In the genomic region with DNA sequence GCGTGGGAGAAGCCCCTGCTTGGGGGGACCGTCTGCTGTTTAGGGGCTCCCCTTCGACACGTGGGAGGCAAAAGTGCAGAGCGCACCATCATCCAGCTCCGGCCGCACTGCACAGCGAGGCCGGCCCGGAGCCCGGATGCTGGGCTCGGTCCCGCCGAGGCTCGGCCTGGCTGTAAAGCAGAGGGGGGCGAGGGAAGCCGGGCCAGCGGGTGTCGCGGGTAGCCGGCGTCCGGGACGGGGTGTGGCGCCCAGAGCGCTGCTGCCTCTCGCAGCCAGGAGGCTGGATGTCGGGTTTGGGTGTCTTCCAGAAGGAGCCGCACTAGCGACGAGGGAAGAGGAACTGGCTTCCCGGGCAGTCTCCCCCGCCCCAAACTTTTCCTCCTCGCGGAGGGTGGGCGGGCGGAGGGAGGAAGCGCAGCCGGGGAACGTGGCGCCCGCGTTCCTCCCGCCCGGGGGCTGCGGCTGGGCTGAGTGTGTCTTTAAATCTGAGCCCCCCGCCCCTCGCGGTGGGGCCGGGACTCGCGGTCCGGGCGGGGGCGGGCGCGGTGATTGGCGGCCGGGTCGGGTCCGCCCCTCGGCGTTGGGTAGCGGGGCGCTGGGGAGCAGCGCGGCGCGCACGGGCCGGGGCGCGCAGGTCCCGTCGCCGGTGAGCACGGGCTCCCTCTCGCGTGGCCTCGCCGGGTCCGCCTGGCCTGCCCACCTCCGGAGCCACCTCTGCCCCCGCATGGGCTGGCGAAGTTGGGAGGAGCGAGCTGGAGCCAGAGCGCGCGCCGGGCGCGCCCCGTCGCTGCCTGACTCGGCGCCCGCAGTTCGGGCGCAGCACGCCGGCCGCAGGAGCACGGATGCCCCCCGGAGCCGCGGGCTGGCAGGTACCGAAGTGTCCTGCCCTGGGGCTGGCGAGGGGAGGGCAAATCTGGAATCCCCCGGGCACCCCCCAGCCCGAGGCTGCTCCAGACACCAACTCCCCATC, we compare ENCODE assay signal across 8 cellular contexts. TPM values are rescaled to one million over a fixed set of nuclear protein-coding genes. Genes with fewer than 3 reads are reported as not detected.
DNase-seq lines count a peak whose midpoint lies in the region; ATAC-seq and TF ChIP-seq lines count a peak whose summit lies in the region.

A gene (plus strand): TSS at position 577 of the 970 bp plus-strand sequence. CDS start 47,185 bp downstream, outside the sequence.

- H3K27ac ChIP-seq in gastrocnemius medialis = peak within 1 kb of the TSS; percentile 65 to 78 (median 70)

- ATAC-seq in HG02759 (IDR thresholded peaks at IDR 0.05; ENCODE audit: unreplicated experiment) (peak; percentile 40), SK-N-SH treated with all-trans-retinoic acid at 6 μM for 48 hours (peak; percentile 38), gastrocnemius medialis (peak; percentile 28 to 29), HG03025 (IDR thresholded peaks at IDR 0.05; ENCODE audit: low FRiP score, unreplicated experiment) (no peak), HG03097 (IDR thresholded peaks at IDR 0.05; ENCODE audit: low FRiP score, unreplicated experiment) (no peak)

- H3K36me3 ChIP-seq in iPS-15b (ENCODE audit: control insufficient read depth, insufficient read depth, low read length) (peaks cover 3% of the 10 kb centered on the region), gastrocnemius medialis (no peaks in the 10 kb centered on the region)

- peak within 1 kb of the TSS; percentile 76 for H3K9ac ChIP-seq in iPS-15b (ENCODE audit: low read depth, low read length)

- H3K27me3 ChIP-seq in iPS-15b (ENCODE audit: control insufficient read depth, insufficient read depth, low read length) = no peaks in the 10 kb centered on the region
- H3K27me3 ChIP-seq in gastrocnemius medialis = no peaks in the 10 kb centered on the region

- H3K9me3 ChIP-seq in iPS-15b (ENCODE audit: control insufficient read depth, insufficient read depth, low read length) = no peaks in the 10 kb centered on the region
- H3K9me3 ChIP-seq in gastrocnemius medialis = no peaks in the 10 kb centered on the region

- peak; percentile 15 to 58 (median 44) for TF ChIP-seq CTCF in gastrocnemius medialis (IDR thresholded peaks at IDR 0.05 in 4 of 5, conservative IDR thresholded peaks at IDR 0.05 in 1 of 5)

- H3K4me1 ChIP-seq in iPS-15b (ENCODE audit: control insufficient read depth, insufficient read depth, low read length) (peaks cover 6% of the 10 kb centered on the region), gastrocnemius medialis (peaks cover 64% of the 10 kb centered on the region in 2 donors)

- peak; percentile 39 to 60 for TF ChIP-seq POLR2A in gastrocnemius medialis (IDR thresholded peaks at IDR 0.05)

- H3K4me3 ChIP-seq in iPS-15b (ENCODE audit: low read depth, low read length) (peak within 1 kb of the TSS; percentile 82), gastrocnemius medialis (peak within 1 kb of the TSS; percentile 56 to 75 (median 62))

- DNase-seq in COLO668 (lab: John Stamatoyannopoulos, UW; ENCODE audit: unreplicated experiment) (peak; percentile 18), astrocyte of the hippocampus (ENCODE audit: low read depth, low spot score) (peak; percentile 84), gastrocnemius medialis (peak; percentile 46 to 72)

- intact Hi-C loops in gastrocnemius medialis (cut with DNase I; ENCODE audit: low total_unique reads) = no loop called here

- in situ Hi-C loops in gastrocnemius medialis (cut with MboI; ENCODE audit: low sequenced_read_pairs in 4 of 4) = no loop called here

TF ChIP-seq in SK-N-SH treated with all-trans-retinoic acid at 6 μM for 48 hours, 23 proteins besides CTCF, POLR2A, EP300 and RAD21:
- TF ChIP-seq ZFP3 (CRISPR knock-in tag; IDR thresholded peaks at IDR 0.05) (no peak), OSR1 (CRISPR knock-in tag; IDR thresholded peaks at IDR 0.05) (no peak), ZFP30 (CRISPR knock-in tag; IDR thresholded peaks at IDR 0.05) (no peak), BACH2 (CRISPR knock-in tag; IDR thresholded peaks at IDR 0.05; ENCODE audit: borderline replicate concordance) (no peak), TOX (CRISPR knock-in tag; IDR thresholded peaks at IDR 0.05; ENCODE audit: borderline replicate concordance) (no peak), GLIS3 (CRISPR knock-in tag; IDR thresholded peaks at IDR 0.05) (no peak), ZNF70 (CRISPR knock-in tag; IDR thresholded peaks at IDR 0.05) (no peak), TCF4 (CRISPR knock-in tag; IDR thresholded peaks at IDR 0.05; ENCODE audit: borderline replicate concordance) (no peak), CSDC2 (CRISPR knock-in tag; IDR thresholded peaks at IDR 0.05) (no peak), RARB (CRISPR knock-in tag; IDR thresholded peaks at IDR 0.05) (no peak)
- TF ChIP-seq, protein P1, sequence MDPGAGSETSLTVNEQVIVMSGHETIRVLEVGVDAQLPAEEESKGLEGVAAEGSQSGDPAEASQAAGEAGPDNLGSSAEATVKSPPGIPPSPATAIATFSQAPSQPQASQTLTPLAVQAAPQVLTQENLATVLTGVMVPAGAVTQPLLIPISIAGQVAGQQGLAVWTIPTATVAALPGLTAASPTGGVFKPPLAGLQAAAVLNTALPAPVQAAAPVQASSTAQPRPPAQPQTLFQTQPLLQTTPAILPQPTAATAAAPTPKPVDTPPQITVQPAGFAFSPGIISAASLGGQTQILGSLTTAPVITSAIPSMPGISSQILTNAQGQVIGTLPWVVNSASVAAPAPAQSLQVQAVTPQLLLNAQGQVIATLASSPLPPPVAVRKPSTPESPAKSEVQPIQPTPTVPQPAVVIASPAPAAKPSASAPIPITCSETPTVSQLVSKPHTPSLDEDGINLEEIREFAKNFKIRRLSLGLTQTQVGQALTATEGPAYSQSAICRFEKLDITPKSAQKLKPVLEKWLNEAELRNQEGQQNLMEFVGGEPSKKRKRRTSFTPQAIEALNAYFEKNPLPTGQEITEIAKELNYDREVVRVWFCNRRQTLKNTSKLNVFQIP (CRISPR knock-in tag; IDR thresholded peaks at IDR 0.05; ENCODE audit: borderline replicate concordance, low read depth) = no peak
- TF ChIP-seq, protein P2, sequence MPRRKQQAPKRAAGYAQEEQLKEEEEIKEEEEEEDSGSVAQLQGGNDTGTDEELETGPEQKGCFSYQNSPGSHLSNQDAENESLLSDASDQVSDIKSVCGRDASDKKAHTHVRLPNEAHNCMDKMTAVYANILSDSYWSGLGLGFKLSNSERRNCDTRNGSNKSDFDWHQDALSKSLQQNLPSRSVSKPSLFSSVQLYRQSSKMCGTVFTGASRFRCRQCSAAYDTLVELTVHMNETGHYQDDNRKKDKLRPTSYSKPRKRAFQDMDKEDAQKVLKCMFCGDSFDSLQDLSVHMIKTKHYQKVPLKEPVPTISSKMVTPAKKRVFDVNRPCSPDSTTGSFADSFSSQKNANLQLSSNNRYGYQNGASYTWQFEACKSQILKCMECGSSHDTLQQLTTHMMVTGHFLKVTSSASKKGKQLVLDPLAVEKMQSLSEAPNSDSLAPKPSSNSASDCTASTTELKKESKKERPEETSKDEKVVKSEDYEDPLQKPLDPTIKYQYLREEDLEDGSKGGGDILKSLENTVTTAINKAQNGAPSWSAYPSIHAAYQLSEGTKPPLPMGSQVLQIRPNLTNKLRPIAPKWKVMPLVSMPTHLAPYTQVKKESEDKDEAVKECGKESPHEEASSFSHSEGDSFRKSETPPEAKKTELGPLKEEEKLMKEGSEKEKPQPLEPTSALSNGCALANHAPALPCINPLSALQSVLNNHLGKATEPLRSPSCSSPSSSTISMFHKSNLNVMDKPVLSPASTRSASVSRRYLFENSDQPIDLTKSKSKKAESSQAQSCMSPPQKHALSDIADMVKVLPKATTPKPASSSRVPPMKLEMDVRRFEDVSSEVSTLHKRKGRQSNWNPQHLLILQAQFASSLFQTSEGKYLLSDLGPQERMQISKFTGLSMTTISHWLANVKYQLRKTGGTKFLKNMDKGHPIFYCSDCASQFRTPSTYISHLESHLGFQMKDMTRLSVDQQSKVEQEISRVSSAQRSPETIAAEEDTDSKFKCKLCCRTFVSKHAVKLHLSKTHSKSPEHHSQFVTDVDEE (CRISPR knock-in tag; IDR thresholded peaks at IDR 0.05) = no peak
- TF ChIP-seq, protein P3, sequence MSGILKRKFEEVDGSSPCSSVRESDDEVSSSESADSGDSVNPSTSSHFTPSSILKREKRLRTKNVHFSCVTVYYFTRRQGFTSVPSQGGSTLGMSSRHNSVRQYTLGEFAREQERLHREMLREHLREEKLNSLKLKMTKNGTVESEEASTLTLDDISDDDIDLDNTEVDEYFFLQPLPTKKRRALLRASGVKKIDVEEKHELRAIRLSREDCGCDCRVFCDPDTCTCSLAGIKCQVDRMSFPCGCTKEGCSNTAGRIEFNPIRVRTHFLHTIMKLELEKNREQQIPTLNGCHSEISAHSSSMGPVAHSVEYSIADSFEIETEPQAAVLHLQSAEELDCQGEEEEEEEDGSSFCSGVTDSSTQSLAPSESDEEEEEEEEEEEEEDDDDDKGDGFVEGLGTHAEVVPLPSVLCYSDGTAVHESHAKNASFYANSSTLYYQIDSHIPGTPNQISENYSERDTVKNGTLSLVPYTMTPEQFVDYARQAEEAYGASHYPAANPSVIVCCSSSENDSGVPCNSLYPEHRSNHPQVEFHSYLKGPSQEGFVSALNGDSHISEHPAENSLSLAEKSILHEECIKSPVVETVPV (CRISPR knock-in tag; IDR thresholded peaks at IDR 0.05) = no peak

RNA-seq across cellular contexts. Expression of the gene that starts here (rescaled TPM):
- 1 to 10 TPM; 1.4 to 4.1 (median 2.3) TPM for total RNA-seq in gastrocnemius medialis

Comparison
In these comparisons a context has a peak if more than half of its experiments do, and no peak if none do; other contexts are left out.
1. DNase-seq: peak in every context shown above with its lines; median percentile 84 in astrocyte of the hippocampus; 59 in gastrocnemius medialis; 18 in COLO668.
2. ATAC-seq: peak in HG02759 (single experiment), SK-N-SH treated with all-trans-retinoic acid at 6 μM for 48 hours (single experiment) and gastrocnemius medialis (2 of 2); none in HG03025 (single experiment) and HG03097 (single experiment).